In the genomic region with DNA sequence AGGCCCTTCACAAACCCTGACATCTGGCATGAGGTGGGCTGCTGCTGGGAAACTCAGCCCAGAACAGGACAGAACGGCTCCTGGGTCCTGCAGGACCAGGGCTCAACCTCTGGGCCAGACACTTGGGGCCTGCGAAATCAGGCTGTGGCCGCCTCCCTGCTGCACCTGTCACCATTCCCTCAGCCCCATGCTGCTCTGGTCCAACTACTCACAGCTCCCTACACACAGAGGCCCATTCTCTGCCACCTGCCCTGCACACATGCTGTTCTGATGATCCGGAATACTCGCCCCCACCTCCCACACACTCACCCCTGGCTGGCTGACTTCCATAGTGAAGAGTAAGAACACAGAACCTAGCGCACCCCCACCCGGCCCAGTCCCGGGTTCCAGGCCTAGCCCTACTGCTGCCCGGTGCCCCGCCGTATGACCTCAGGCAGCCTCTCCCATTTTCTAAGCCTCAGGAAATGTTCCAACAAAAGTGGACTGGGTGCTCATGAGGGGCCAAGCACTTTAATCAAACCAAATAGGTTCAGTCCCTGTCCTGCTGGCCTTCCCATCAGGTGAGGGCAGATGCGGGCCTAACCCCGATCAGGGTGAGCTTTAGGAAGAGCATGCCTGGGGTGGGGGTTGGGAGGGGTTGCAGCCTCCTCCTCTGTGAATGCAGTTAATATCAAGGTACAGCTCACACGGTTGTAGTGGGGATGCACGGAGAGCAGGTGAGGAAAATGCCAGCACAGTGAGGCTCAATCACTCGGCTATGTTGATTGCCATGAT, we compare ENCODE assay signal across 12 cellular contexts. TPM values are rescaled to one million over a fixed set of nuclear protein-coding genes. Genes with fewer than 3 reads are reported as not detected.
A peak's percentile ranks its signal among the peaks of the same experiment; 100 is the strongest.
DNase-seq lines count a peak whose midpoint lies in the region; ATAC-seq and TF ChIP-seq lines count a peak whose summit lies in the region.
"Had no signal": no experiment of that assay in that cellular context is flagged by ENCODE, and none has a peak within 500 bp of the region (broad histone marks: within the 10 kb centered on the region; RNA-seq: fewer than 3 reads in every experiment).

No MANE protein-coding gene starts in this region.

- H3K4me3 Mint-ChIP-seq in IgD-negative memory B cell (peak overlapping the region in 1 of 4 donors; percentile 60), neural progenitor cell (no peak overlapping the region)
- H3K4me3 Mint-ChIP-seq in dendritic cell treated with granulocyte-macrophage colony-stimulating factor and Interleukin-4, amounts not matched to agents 40 ng/mL and 50 ng/mL, for 4 days, result no peak overlapping the region

- H3K9me3 Mint-ChIP-seq in IgD-negative memory B cell (no peaks in the 10 kb centered on the region), neural progenitor cell (no peaks in the 10 kb centered on the region)
- H3K9me3 Mint-ChIP-seq in dendritic cell treated with granulocyte-macrophage colony-stimulating factor and Interleukin-4, amounts not matched to agents 40 ng/mL and 50 ng/mL, for 4 days, result no peaks in the 10 kb centered on the region

- H3F3A ChIP-seq in neural progenitor cell (ENCODE audit: low read depth), result peaks cover 7% of the 10 kb centered on the region

- DNase-seq in NCI-H1105 (lab: John Stamatoyannopoulos, UW), result no peak
- no peak for DNase-seq in sciatic nerve (ENCODE audit: low spot score)
- no peak for DNase-seq in neural progenitor cell (ENCODE audit: low spot score)
- DNase-seq: brain microvascular endothelial cell, SHP77 treated with DMSO at 0.1 percent for 48 hours had no signal

- H3K36me3 ChIP-seq in BLaER1 treated with 17β-estradiol and CSF1 and Interleukin-3, amounts not matched to agents 10 nM and 100 nM, result peaks cover 14 to 58% (median 39%) of the 10 kb centered on the region in 11 experiments; a peak in 18 of 22 replicates
- H3K36me3 ChIP-seq in parathyroid adenoma (ENCODE audit: control insufficient read depth, insufficient read depth, low read length) (no peaks in the 10 kb centered on the region), neural progenitor cell (no peaks in the 10 kb centered on the region)

- no peak overlapping the region for H3K4me3 ChIP-seq in BLaER1 treated with 17β-estradiol and CSF1 and Interleukin-3, amounts not matched to agents 10 nM and 100 nM
- H3K4me3 ChIP-seq in parathyroid adenoma (ENCODE audit: low read depth, low read length) (peak overlapping the region; percentile 3), neural progenitor cell (no peak overlapping the region)
- H3K4me3 ChIP-seq: lung had no signal

- H3K4me1 ChIP-seq in BLaER1 treated with 17β-estradiol and CSF1 and Interleukin-3, amounts not matched to agents 10 nM and 100 nM, result peaks cover 65 to 88% (median 86%) of the 10 kb centered on the region in 10 experiments
- H3K4me1 ChIP-seq in parathyroid adenoma (peaks cover 63% of the 10 kb centered on the region), neural progenitor cell (peaks cover 21% of the 10 kb centered on the region)

- H3K36me3 Mint-ChIP-seq in IgD-negative memory B cell (no peaks in the 10 kb centered on the region), neural progenitor cell (peaks cover 12% of the 10 kb centered on the region)
- H3K36me3 Mint-ChIP-seq in dendritic cell treated with granulocyte-macrophage colony-stimulating factor and Interleukin-4, amounts not matched to agents 40 ng/mL and 50 ng/mL, for 4 days (ENCODE audit: low read depth), result peaks cover 65% of the 10 kb centered on the region

- H2AFZ ChIP-seq in parathyroid adenoma, result no peak overlapping the region
- no peak overlapping the region for H2AFZ ChIP-seq in neural progenitor cell (replicated peaks)

- H3K27me3 Mint-ChIP-seq in IgD-negative memory B cell (no peaks in the 10 kb centered on the region), neural progenitor cell (ENCODE audit: insufficient read depth, low read depth) (peaks cover 8% of the 10 kb centered on the region)
- H3K27me3 Mint-ChIP-seq in dendritic cell treated with granulocyte-macrophage colony-stimulating factor and Interleukin-4, amounts not matched to agents 40 ng/mL and 50 ng/mL, for 4 days, result no peaks in the 10 kb centered on the region

- intact Hi-C loops in dendritic cell treated with granulocyte-macrophage colony-stimulating factor and Interleukin-4, amounts not matched to agents 40 ng/mL and 50 ng/mL, for 4 days (cut with micrococcal nuclease), result loop anchor here (5.0 kb wide), 1 partner anchor 37 kb away; a partner anchor contains a TSS
- intact Hi-C loops in sciatic nerve (cut with DNase I), result no loop called here

- ATAC-seq in HG02571 (IDR thresholded peaks at IDR 0.05; ENCODE audit: unreplicated experiment) (no peak), sciatic nerve (no peak)

- peak overlapping the region in 4 of 11 experiments; percentile 3 to 87 (median 62); a peak in 4 of 22 replicates for H3K27ac ChIP-seq in BLaER1 treated with 17β-estradiol and CSF1 and Interleukin-3, amounts not matched to agents 10 nM and 100 nM
- H3K27ac ChIP-seq in parathyroid adenoma (peak overlapping the region; percentile 92), neural progenitor cell (no peak overlapping the region)
- H3K27ac ChIP-seq: brain microvascular endothelial cell, KMS-11 had no signal

- H3K27ac Mint-ChIP-seq in IgD-negative memory B cell, result peak overlapping the region in 2 of 3 donors; percentile 78 to 90
- H3K27ac Mint-ChIP-seq in dendritic cell treated with granulocyte-macrophage colony-stimulating factor and Interleukin-4, amounts not matched to agents 40 ng/mL and 50 ng/mL, for 4 days, result peak overlapping the region; percentile 97
- no peak overlapping the region for H3K27ac Mint-ChIP-seq in neural progenitor cell

- no peaks in the 10 kb centered on the region for H3K27me3 ChIP-seq in BLaER1 treated with 17β-estradiol and CSF1 and Interleukin-3, amounts not matched to agents 10 nM and 100 nM
- H3K27me3 ChIP-seq in parathyroid adenoma (ENCODE audit: control insufficient read depth, insufficient read depth, low read length) (no peaks in the 10 kb centered on the region), neural progenitor cell (no peaks in the 10 kb centered on the region)
- H3K27me3 ChIP-seq: brain microvascular endothelial cell had no signal

- H3K79me2 ChIP-seq in parathyroid adenoma (peaks cover 46% of the 10 kb centered on the region), neural progenitor cell (ENCODE audit: low read depth) (peaks cover 56% of the 10 kb centered on the region)

- H4K20me1 ChIP-seq in BLaER1 treated with 17β-estradiol and CSF1 and Interleukin-3, amounts not matched to agents 10 nM and 100 nM, result peaks cover 0 to 87% (median 46%) of the 10 kb centered on the region in 11 experiments; a peak in 15 of 22 replicates
- H4K20me1 ChIP-seq in neural progenitor cell (ENCODE audit: low read depth), result peaks cover 33% of the 10 kb centered on the region

- H3K4me1 Mint-ChIP-seq in IgD-negative memory B cell, result peaks cover 28 to 48% (median 41%) of the 10 kb centered on the region in 3 donors
- peaks cover 78% of the 10 kb centered on the region for H3K4me1 Mint-ChIP-seq in dendritic cell treated with granulocyte-macrophage colony-stimulating factor and Interleukin-4, amounts not matched to agents 40 ng/mL and 50 ng/mL, for 4 days (ENCODE audit: low read depth)
- peaks cover 47% of the 10 kb centered on the region for H3K4me1 Mint-ChIP-seq in neural progenitor cell

- H3K9me3 ChIP-seq in BLaER1 treated with 17β-estradiol and CSF1 and Interleukin-3, amounts not matched to agents 10 nM and 100 nM (replicated peaks in 1 of 11), result no peaks in the 10 kb centered on the region
- no peaks in the 10 kb centered on the region for H3K9me3 ChIP-seq in parathyroid adenoma (ENCODE audit: control insufficient read depth, low read length)
- H3K9me3 ChIP-seq in neural progenitor cell (ENCODE audit: low read depth), result no peaks in the 10 kb centered on the region

- TF ChIP-seq CTCF in parathyroid adenoma (IDR thresholded peaks at IDR 0.05) (no peak), neural progenitor cell (IDR thresholded peaks at IDR 0.05) (no peak)

- H3K4me2 ChIP-seq in BLaER1 treated with 17β-estradiol and CSF1 and Interleukin-3, amounts not matched to agents 10 nM and 100 nM, result peak overlapping the region in 5 of 11 experiments; percentile 11 to 99 (median 98); a peak in 5 of 22 replicates
- peak overlapping the region; percentile 51 for H3K4me2 ChIP-seq in parathyroid adenoma (ENCODE audit: low read length)
- no peak overlapping the region for H3K4me2 ChIP-seq in neural progenitor cell
- H3K4me2 ChIP-seq: KMS-11 had no signal

- peak overlapping the region in 8 of 11 experiments; percentile 17 to 57 (median 35); a peak in 9 of 22 replicates for H3K9ac ChIP-seq in BLaER1 treated with 17β-estradiol and CSF1 and Interleukin-3, amounts not matched to agents 10 nM and 100 nM
- no peak overlapping the region for H3K9ac ChIP-seq in parathyroid adenoma
- H3K9ac ChIP-seq in neural progenitor cell, result no peak overlapping the region
- H3K9ac ChIP-seq: KMS-11 had no signal

RNA-seq across cellular contexts. Expression of a gene that starts 3.9 kb away (rescaled TPM):
- polyA plus RNA-seq in IgD-negative memory B cell, result 18.9 TPM
- total RNA-seq in sciatic nerve, result 39.5 TPM
- total RNA-seq in neural progenitor cell (ENCODE audit: low replicate concordance), result 9.5 and 21.6 TPM in 2 replicates

RNA-seq across cellular contexts. Expression of a gene that starts 36.7 kb away (rescaled TPM):
- 125 TPM for polyA plus RNA-seq in IgD-negative memory B cell
- total RNA-seq in sciatic nerve (93.4 TPM), neural progenitor cell (ENCODE audit: low replicate concordance) (121 and 143 TPM in 2 replicates)

RNA-seq across cellular contexts. Expression of a gene that starts 41.0 kb away (rescaled TPM):
- polyA plus RNA-seq in IgD-negative memory B cell, result 18.7 TPM
- total RNA-seq in sciatic nerve, result 113 TPM
- total RNA-seq in neural progenitor cell (ENCODE audit: low replicate concordance), result 1.8 and 2.9 TPM in 2 replicates

Comparison
In these comparisons a context has a peak if more than half of its experiments do, and no peak if none do; other contexts are left out.
1. H3K9ac ChIP-seq: peak in BLaER1 treated with 17β-estradiol and CSF1 and Interleukin-3, amounts not matched to agents 10 nM and 100 nM (8 of 11); none in parathyroid adenoma (single experiment) and neural progenitor cell (single experiment).
2. RNA of a gene that starts 41.0 kb away (total RNA-seq): 113 TPM in sciatic nerve (single experiment); 1.8 to 2.9 TPM in neural progenitor cell; every median in the first group is over 10 times any median in the second.